ENCODE assay signal across 24 cellular contexts in the genomic region with DNA sequence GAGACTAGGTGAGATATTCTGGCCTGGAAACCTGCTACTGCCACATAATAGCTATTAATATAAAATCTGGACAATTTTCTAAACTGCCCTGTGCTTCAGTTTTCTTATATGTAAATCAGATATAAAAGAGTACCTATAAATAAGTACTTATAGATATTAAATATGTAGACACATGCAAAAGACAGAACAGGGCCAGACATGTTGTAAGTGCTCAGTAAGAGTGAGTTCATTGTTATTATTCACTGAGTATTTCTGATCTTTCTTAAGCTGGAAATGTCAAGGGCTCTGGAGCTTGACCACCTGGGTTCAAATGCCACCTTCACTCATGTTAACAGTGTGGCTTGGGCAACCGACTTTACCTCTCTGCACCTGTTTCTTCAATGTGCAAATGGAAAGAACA.
"Had no signal": no experiment of that assay in that cellular context is flagged by ENCODE, and none has a peak within 500 bp of the region (broad histone marks: within the 10 kb centered on the region; RNA-seq: fewer than 3 reads in every experiment).

No MANE protein-coding gene starts in this region.

- H3K9me3 Mint-ChIP-seq: activated B cell treated with CpG ODN at 0.5 μM for 24 hours; activated CD4-positive, alpha-beta T cell treated with anti-CD3 and anti-CD28 coated beads, Interleukin-2, amount 10 ng/mL, durations not matched to agents 24 days and 14 days had no signal

- H2AFZ ChIP-seq: PC-9 had no signal

- H3K27ac Mint-ChIP-seq: activated B cell treated with CpG ODN at 0.5 μM for 24 hours; activated CD4-positive, alpha-beta T cell treated with anti-CD3 and anti-CD28 coated beads, Interleukin-2, amount 10 ng/mL, durations not matched to agents 24 days and 14 days; activated CD8-positive, alpha-beta memory T cell treated with anti-CD3 and anti-CD28 coated beads, Interleukin-2, amount 10 ng/mL, durations not matched to agents 7 days and 5 days; activated naive CD4-positive, alpha-beta T cell treated with anti-CD3 and anti-CD28 coated beads, Interleukin-2, amount 50 U/mL, for 72 hours; activated naive CD8-positive, alpha-beta T cell treated with anti-CD3 and anti-CD28 coated beads, Interleukin-2, amount 50 U/mL, for 24 hours; T-helper 17 cell had no signal

- H3K27me3 Mint-ChIP-seq: activated B cell treated with CpG ODN at 0.5 μM for 24 hours; activated CD4-positive, alpha-beta T cell treated with anti-CD3 and anti-CD28 coated beads, Interleukin-2, amount 10 ng/mL, durations not matched to agents 24 days and 14 days; activated CD8-positive, alpha-beta memory T cell treated with anti-CD3 and anti-CD28 coated beads, Interleukin-2, amount 10 ng/mL, durations not matched to agents 7 days and 5 days had no signal

- H3K27ac ChIP-seq: ascending aorta, body of pancreas, PC-9 had no signal

- H3K27me3 ChIP-seq: ascending aorta, body of pancreas had no signal

- H3K4me3 ChIP-seq: ascending aorta, body of pancreas, PC-9 had no signal

- H3K4me1 Mint-ChIP-seq: activated B cell treated with CpG ODN at 0.5 μM for 24 hours; activated CD4-positive, alpha-beta T cell treated with anti-CD3 and anti-CD28 coated beads, Interleukin-2, amount 10 ng/mL, durations not matched to agents 24 days and 14 days; activated CD8-positive, alpha-beta memory T cell treated with anti-CD3 and anti-CD28 coated beads, Interleukin-2, amount 10 ng/mL, durations not matched to agents 7 days and 5 days; activated naive CD8-positive, alpha-beta T cell treated with anti-CD3 and anti-CD28 coated beads, Interleukin-2, amount 50 U/mL, for 24 hours; T-helper 17 cell had no signal

- H3K36me3 Mint-ChIP-seq: activated CD8-positive, alpha-beta memory T cell treated with anti-CD3 and anti-CD28 coated beads, Interleukin-2, amount 10 ng/mL, durations not matched to agents 7 days and 5 days had no signal

- H3K9me3 ChIP-seq: ascending aorta, body of pancreas had no signal

- H3K4me1 ChIP-seq: ascending aorta had no signal

- H3K36me3 ChIP-seq: ascending aorta had no signal

- DNase-seq: activated B cell treated with CpG ODN at 0.5 μM for 24 hours; activated CD4-positive, alpha-beta T cell treated with anti-CD3 and anti-CD28 coated beads for 1 hour; activated CD4-positive, alpha-beta T cell treated with anti-CD3 and anti-CD28 coated beads, Interleukin-2, amount 10 ng/mL, durations not matched to agents 24 days and 14 days; activated CD4-positive, alpha-beta T cell treated with anti-CD3 and anti-CD28 coated beads, Interleukin-2, amount 50 U/mL, for 48 hours; activated CD8-positive, alpha-beta memory T cell treated with anti-CD3 and anti-CD28 coated beads, Interleukin-2, amount 10 ng/mL, durations not matched to agents 7 days and 5 days; activated effector memory CD4-positive, alpha-beta T cell treated with anti-CD3 and anti-CD28 coated beads, Interleukin-2, amount 50 U/mL, for 16 hours; activated naive CD4-positive, alpha-beta T cell treated with Interleukin-2 at 50 U/mL for 16 hours; activated naive CD8-positive, alpha-beta T cell treated with anti-CD3 and anti-CD28 coated beads, Interleukin-2, amount 50 U/mL, for 24 hours; activated T-cell treated with anti-CD3 and anti-CD28 coated beads, Interleukin-2, amount 50 U/mL, for 4 hours; amniotic stem cell; body of pancreas; cerebellar nuclear complex; KBM-7; NCI-H1048; NCI-H1694; NCI-H2029 treated with DMSO at 0.1 percent for 48 hours; NCI-H345; NCI-H510A; PC-9; SHP77 treated with DMSO at 0.1 percent for 48 hours; T-helper 17 cell; T-helper 9 cell had no signal

- H3K4me2 ChIP-seq: PC-9 had no signal

- ATAC-seq: activated CD8-positive, alpha-beta memory T cell treated with anti-CD3 and anti-CD28 coated beads, Interleukin-2, amount 10 ng/mL, durations not matched to agents 7 days and 5 days; activated naive CD4-positive, alpha-beta T cell treated with anti-CD3 and anti-CD28 coated beads, Interleukin-2, amount 50 U/mL, for 72 hours; activated naive CD8-positive, alpha-beta T cell treated with anti-CD3 and anti-CD28 coated beads, Interleukin-2, amount 50 U/mL, for 24 hours; activated T-cell treated with anti-CD3 and anti-CD28 coated beads, Interleukin-2, amount 50 U/mL, for 4 hours; body of pancreas; T-helper 17 cell had no signal

- H3K4me3 Mint-ChIP-seq: activated B cell treated with CpG ODN at 0.5 μM for 24 hours; activated CD4-positive, alpha-beta T cell treated with anti-CD3 and anti-CD28 coated beads, Interleukin-2, amount 10 ng/mL, durations not matched to agents 24 days and 14 days; activated CD8-positive, alpha-beta memory T cell treated with anti-CD3 and anti-CD28 coated beads, Interleukin-2, amount 10 ng/mL, durations not matched to agents 7 days and 5 days; activated naive CD8-positive, alpha-beta T cell treated with anti-CD3 and anti-CD28 coated beads, Interleukin-2, amount 50 U/mL, for 24 hours; activated T-cell treated with anti-CD3 and anti-CD28 coated beads, Interleukin-2, amount 50 U/mL, for 4 hours; T-helper 17 cell had no signal
